9 cellular contexts compared by ENCODE assay signal in the genomic region with DNA sequence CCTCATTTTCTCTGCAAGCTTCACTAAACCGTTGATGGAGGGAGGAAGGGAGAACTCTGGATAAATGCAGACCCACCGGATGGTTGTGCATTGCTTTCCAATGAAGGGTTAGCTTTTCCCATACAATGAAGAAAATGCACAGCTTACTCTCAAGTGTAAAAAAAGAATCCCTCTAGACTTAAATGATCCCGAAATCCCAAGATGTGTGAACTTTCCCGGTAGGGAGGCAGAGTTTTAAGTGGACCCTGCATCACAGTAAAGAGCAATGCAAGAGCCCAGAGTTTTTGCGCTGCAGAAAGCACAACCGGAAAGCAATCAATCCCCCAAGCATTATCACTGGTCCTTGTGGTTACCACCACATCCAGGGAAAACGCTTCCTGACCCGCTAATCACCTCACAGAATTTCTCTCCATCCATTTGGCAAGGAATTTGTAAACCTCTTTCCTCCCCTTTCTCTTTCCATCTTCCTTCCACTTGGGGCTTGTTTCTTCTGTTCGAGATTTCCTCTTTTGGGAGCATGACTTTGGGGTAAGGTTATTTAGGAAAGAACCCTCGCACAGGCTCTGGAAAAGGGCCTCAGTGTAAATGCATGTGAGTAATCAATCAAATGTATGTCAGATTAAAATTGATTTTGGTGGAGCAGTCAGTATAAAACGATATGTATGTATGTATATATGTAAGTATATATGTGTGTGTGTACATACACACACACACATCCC. TPM values are rescaled to one million over a fixed set of nuclear protein-coding genes. Genes with fewer than 3 reads are reported as not detected.
A peak's percentile ranks its signal among the peaks of the same experiment; 100 is the strongest.
DNase-seq lines count a peak whose midpoint lies in the region; ATAC-seq and TF ChIP-seq lines count a peak whose summit lies in the region.
"Had no signal": no experiment of that assay in that cellular context is flagged by ENCODE, and none has a peak within 500 bp of the region (broad histone marks: within the 10 kb centered on the region; RNA-seq: fewer than 3 reads in every experiment).

No MANE protein-coding gene starts in this region.

- no peaks in the 10 kb centered on the region for H3K27me3 ChIP-seq in SK-N-SH (ENCODE audit: insufficient read depth)

- H3K36me3 ChIP-seq in SK-N-SH (replicated peaks in 1 of 2; ENCODE audit: control insufficient read depth in 1 of 2, insufficient read depth in 2 of 2, low read length in 1 of 2), result no peaks in the 10 kb centered on the region

- TF ChIP-seq EP300 in SK-N-SH (IDR thresholded peaks at IDR 0.05; ENCODE audit: borderline replicate concordance in 1 of 2, low read depth in 1 of 2, low read length in 1 of 2), result no peak; a peak in 1 of 4 replicates

- peaks cover 0 to 10% of the 10 kb centered on the region in 2 experiments; a peak in 2 of 4 replicates for H3K4me1 ChIP-seq in SK-N-SH (ENCODE audit: control insufficient read depth in 1 of 2, insufficient read depth in 2 of 2, low read depth in 1 of 2, low read length in 1 of 2)

- no peaks in the 10 kb centered on the region; the same call in 1 of the 2 replicates for H4K20me1 ChIP-seq in SK-N-SH (ENCODE audit: insufficient read depth)

- POLR2A ChIA-PET in SK-N-SH (lab: Yijun Ruan, JAX), result no interaction called here

- peaks cover 66% of the 10 kb centered on the region for H3K79me2 ChIP-seq in SK-N-SH (ENCODE audit: insufficient read depth)

- TF ChIP-seq RAD21 in SK-N-SH (IDR thresholded peaks at IDR 0.05; ENCODE audit: low read length), result no peak

- in situ Hi-C loops in Caki2 (cut with HindIII; ENCODE audit: low pct_unique_long_range_greater_than_20kb, low sequenced_read_pairs), result no loop called here

- DNase-seq in Caki2 (ENCODE audit: low read depth) (peak; percentile 3), SK-N-SH (no peak), fibroblast of mammary gland (ENCODE audit: low read depth) (no peak), pons (ENCODE audit: low spot score) (peak; percentile 58)
- no peak for DNase-seq in stimulated activated CD4-positive, alpha-beta T cell treated with anti-CD3 and anti-CD28 coated beads, Interleukin-1b, Interleukin-23, amount 100 ng/mL, for 48 hours
- no peak for DNase-seq in activated CD4-positive, alpha-beta T cell treated with anti-CD3 and anti-CD28 coated beads for 1 hour

- TF ChIP-seq CTCF in SK-N-SH (IDR thresholded peaks at IDR 0.05), result no peak
- no peak for TF ChIP-seq CTCF in fibroblast of mammary gland (conservative IDR thresholded peaks at IDR 0.05; ENCODE audit: control insufficient read depth, insufficient read depth, low read depth, low read length)

- no peak for ATAC-seq in GM18519 (IDR thresholded peaks at IDR 0.05; ENCODE audit: low FRiP score, unreplicated experiment)
- ATAC-seq in HG03565 (IDR thresholded peaks at IDR 0.05; ENCODE audit: unreplicated experiment), result no peak

- no peaks in the 10 kb centered on the region for H3F3A ChIP-seq in SK-N-SH (replicated peaks; ENCODE audit: insufficient read depth)

- H3K9ac ChIP-seq in SK-N-SH, result peak overlapping the region; percentile 65

- CTCF ChIA-PET in SK-N-SH (lab: Yijun Ruan, JAX), result interaction anchor here (0.6 to 8.0 kb wide), 12 partner anchors 14 to 504 kb away, joined by 3 to 45 read pairs (median 3); no protein-coding TSS in a partner anchor

- 31% methylated on average over 11 of the region's 11 CpGs for WGBS in SK-N-SH (ENCODE audit: low lambda C conversion rate)

- H3K4me2 ChIP-seq in SK-N-SH, result peak overlapping the region; percentile 79

- no peaks in the 10 kb centered on the region for H3K9me3 ChIP-seq in SK-N-SH

- peak overlapping the region; percentile 75; the same call in 1 of the 2 replicates for H2AFZ ChIP-seq in SK-N-SH (ENCODE audit: low read depth)

- H3K9me2 ChIP-seq in SK-N-SH, result no peaks in the 10 kb centered on the region

- peak overlapping the region; percentile 85 to 92 for H3K4me3 ChIP-seq in SK-N-SH (ENCODE audit: low read depth in 2 of 2, low read length in 1 of 2)
- H3K4me3 ChIP-seq in fibroblast of mammary gland (ENCODE audit: control insufficient read depth, low read depth, low read length), result peak overlapping the region; percentile 55

- H3K27ac ChIP-seq in SK-N-SH (ENCODE audit: low read depth in 2 of 2, low read length in 1 of 2), result peak overlapping the region in 1 of 2 experiments; percentile 51; a peak in 2 of 4 replicates

TF ChIP-seq in SK-N-SH, 30 proteins besides CTCF, POLR2A, EP300 and RAD21:
- TF ChIP-seq, protein P1, sequence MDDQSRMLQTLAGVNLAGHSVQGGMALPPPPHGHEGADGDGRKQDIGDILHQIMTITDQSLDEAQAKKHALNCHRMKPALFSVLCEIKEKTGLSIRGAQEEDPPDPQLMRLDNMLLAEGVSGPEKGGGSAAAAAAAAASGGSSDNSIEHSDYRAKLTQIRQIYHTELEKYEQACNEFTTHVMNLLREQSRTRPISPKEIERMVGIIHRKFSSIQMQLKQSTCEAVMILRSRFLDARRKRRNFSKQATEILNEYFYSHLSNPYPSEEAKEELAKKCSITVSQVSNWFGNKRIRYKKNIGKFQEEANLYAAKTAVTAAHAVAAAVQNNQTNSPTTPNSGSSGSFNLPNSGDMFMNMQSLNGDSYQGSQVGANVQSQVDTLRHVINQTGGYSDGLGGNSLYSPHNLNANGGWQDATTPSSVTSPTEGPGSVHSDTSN (IDR thresholded peaks at IDR 0.05), result peak; percentile 39; the same call in 1 of the 2 replicates
- TF ChIP-seq RXRA (IDR thresholded peaks at IDR 0.05; ENCODE audit: borderline replicate concordance, low read depth) (no peak), TCF12 (IDR thresholded peaks at IDR 0.05) (no peak)
TF ChIP-seq in SK-N-SH: peak in this region for 1.

RNA-seq across cellular contexts. Expression of a gene that starts 1.4 kb away (rescaled TPM):
- not detected in 2 replicates for total RNA-seq in Caki2 (2014; rRNA removed; shearing (Covaris generic); ENCODE audit: low replicate concordance)
- polyA plus RNA-seq in SK-N-SH (2012; rRNA removed), result 7.7 and 10.3 TPM in 2 replicates
- polyA plus RNA-seq in SK-N-SH (2012; cell fraction: cytosol; rRNA removed), result 12.6 and 15.5 TPM in 2 replicates
- polyA plus RNA-seq in SK-N-SH (2012; cell fraction: nucleus; rRNA removed), result 2.8 and 6.3 TPM in 2 replicates

RNA-seq across cellular contexts. Expression of a gene that starts 20.6 kb away (rescaled TPM):
- total RNA-seq in Caki2 (2014; rRNA removed; shearing (Covaris generic); ENCODE audit: low replicate concordance), result not detected in 2 replicates
- polyA plus RNA-seq in SK-N-SH (2012; rRNA removed), result not detected in 2 replicates
- not detected in 2 replicates for polyA plus RNA-seq in SK-N-SH (2012; cell fraction: cytosol; rRNA removed)
- polyA plus RNA-seq in SK-N-SH (2012; cell fraction: nucleus; rRNA removed), result not detected in 2 replicates
- total RNA-seq: SK-MEL-5 had no signal

Comparison
In these comparisons a context has a peak if more than half of its experiments do, and no peak if none do; other contexts are left out.
1. DNase-seq: peak in Caki2 (single experiment) and pons (single experiment); none in SK-N-SH (single experiment), fibroblast of mammary gland (single experiment), stimulated activated CD4-positive, alpha-beta T cell treated with anti-CD3 and anti-CD28 coated beads, Interleukin-1b, Interleukin-23, amount 100 ng/mL, for 48 hours (single experiment) and activated CD4-positive, alpha-beta T cell treated with anti-CD3 and anti-CD28 coated beads for 1 hour (single experiment).